10 cellular contexts compared by ENCODE assay signal in genomic region chr16:75320435-75320834, GRCh38.
DNase-seq lines count a peak whose midpoint lies in the region; ATAC-seq and TF ChIP-seq lines count a peak whose summit lies in the region.
"Had no signal": no experiment of that assay in that cellular context is flagged by ENCODE, and none has a peak within 500 bp of the region (broad histone marks: within the 10 kb centered on the region; RNA-seq: fewer than 3 reads in every experiment).

No MANE protein-coding gene starts in this region.

- H3K9ac ChIP-seq in SK-N-SH (peak overlapping the region; percentile 78), smooth muscle cell (ENCODE audit: low read depth) (peak overlapping the region; percentile 84)

- TF ChIP-seq CTCF in SK-N-SH (IDR thresholded peaks at IDR 0.05) (no peak), cardiac muscle cell (IDR thresholded peaks at IDR 0.05; ENCODE audit: low read depth, low read length) (no peak), smooth muscle cell (IDR thresholded peaks at IDR 0.05; ENCODE audit: borderline replicate concordance, insufficient read depth, poor library complexity, severe bottlenecking) (no peak)

- POLR2A ChIA-PET in SK-N-SH (lab: Yijun Ruan, JAX): no interaction called here

- no peaks in the 10 kb centered on the region for H3K9me3 Mint-ChIP-seq in activated T-cell treated with anti-CD3 and anti-CD28 coated beads, Interleukin-2, amount 50 U/mL, for 4 hours

- peaks cover 36% of the 10 kb centered on the region for H3K4me1 Mint-ChIP-seq in activated T-cell treated with anti-CD3 and anti-CD28 coated beads, Interleukin-2, amount 50 U/mL, for 4 hours (ENCODE audit: low read depth)

- H3K4me2 ChIP-seq in SK-N-SH: peak overlapping the region; percentile 77
- peak overlapping the region; percentile 82 for H3K4me2 ChIP-seq in smooth muscle cell

- no peak for TF ChIP-seq EP300 in SK-N-SH (IDR thresholded peaks at IDR 0.05; ENCODE audit: borderline replicate concordance in 1 of 2, low read depth in 1 of 2, low read length in 1 of 2)

- DNase-seq in SK-N-SH: no peak
- peak in 1 of 2 donors; percentile 71 for DNase-seq in cardiac muscle cell (ENCODE audit: low read depth in 1 of 2, low spot score in 1 of 2)
- no peak for DNase-seq in smooth muscle cell (lab: John Stamatoyannopoulos, UW; ENCODE audit: unreplicated experiment)
- no peak for DNase-seq in activated T-cell treated with anti-CD3 and anti-CD28 coated beads, Interleukin-2, amount 50 U/mL, for 4 hours
- no peak for DNase-seq in NK-92 (lab: John Stamatoyannopoulos, UW; ENCODE audit: unreplicated experiment)
- no peak for DNase-seq in NCI-H774 (lab: John Stamatoyannopoulos, UW)
- DNase-seq: NCI-H1436 treated with DMSO at 0.1 percent for 48 hours; stimulated activated CD4-positive, alpha-beta T cell treated with anti-CD3 and anti-CD28 coated beads, Interleukin-1b, Interleukin-23, amount 100 ng/mL, for 48 hours had no signal

- H3K9me2 ChIP-seq in SK-N-SH: no peaks in the 10 kb centered on the region

- H4K20me1 ChIP-seq in SK-N-SH (ENCODE audit: insufficient read depth) (no peaks in the 10 kb centered on the region), smooth muscle cell (ENCODE audit: low read depth) (no peaks in the 10 kb centered on the region)

- peak overlapping the region in 1 of 2 experiments; percentile 42; a peak in 2 of 4 replicates for H3K4me3 ChIP-seq in SK-N-SH (ENCODE audit: low read depth in 2 of 2, low read length in 1 of 2)
- H3K4me3 ChIP-seq in cardiac muscle cell: no peak overlapping the region
- no peak overlapping the region for H3K4me3 ChIP-seq in smooth muscle cell

- H3K36me3 ChIP-seq in SK-N-SH (replicated peaks in 1 of 2; ENCODE audit: control insufficient read depth in 1 of 2, insufficient read depth in 2 of 2, low read length in 1 of 2) (no peaks in the 10 kb centered on the region), cardiac muscle cell (no peaks in the 10 kb centered on the region), smooth muscle cell (ENCODE audit: low read depth) (no peaks in the 10 kb centered on the region)

- H3K79me2 ChIP-seq in SK-N-SH (ENCODE audit: insufficient read depth) (peaks cover 4% of the 10 kb centered on the region), smooth muscle cell (ENCODE audit: low read depth) (no peaks in the 10 kb centered on the region)

- H3F3A ChIP-seq in SK-N-SH (replicated peaks; ENCODE audit: insufficient read depth): peaks cover 42% of the 10 kb centered on the region
- H3F3A ChIP-seq in smooth muscle cell (ENCODE audit: low read depth): peaks cover 26% of the 10 kb centered on the region

- 56% methylated on average over 3 of the region's 3 CpGs for WGBS in SK-N-SH (ENCODE audit: low lambda C conversion rate)
- WGBS in smooth muscle cell (ENCODE audit: low lambda C conversion rate): 40% methylated on average over 3 of the region's 3 CpGs

- ATAC-seq in GM19324 (IDR thresholded peaks at IDR 0.05; ENCODE audit: low FRiP score, unreplicated experiment) (peak; percentile 22), GM21529 (IDR thresholded peaks at IDR 0.05; ENCODE audit: unreplicated experiment) (no peak)
- ATAC-seq in activated T-cell treated with anti-CD3 and anti-CD28 coated beads, Interleukin-2, amount 50 U/mL, for 4 hours: no peak

- H2AFZ ChIP-seq in SK-N-SH (ENCODE audit: low read depth) (peak overlapping the region; percentile 78; the same call in 1 of the 2 replicates), smooth muscle cell (ENCODE audit: low read depth) (peak overlapping the region; percentile 3)

- H3K27me3 ChIP-seq in SK-N-SH (ENCODE audit: insufficient read depth): no peaks in the 10 kb centered on the region
- no peaks in the 10 kb centered on the region for H3K27me3 ChIP-seq in cardiac muscle cell
- no peaks in the 10 kb centered on the region for H3K27me3 ChIP-seq in smooth muscle cell (ENCODE audit: low read depth)

- H3K4me3 Mint-ChIP-seq in activated T-cell treated with anti-CD3 and anti-CD28 coated beads, Interleukin-2, amount 50 U/mL, for 4 hours: no peak overlapping the region

- CTCF ChIA-PET in SK-N-SH (lab: Yijun Ruan, JAX): interaction anchor here (0.8 kb wide), 1 partner anchor 8 kb away, joined by 3 read pairs; no protein-coding TSS in a partner anchor

- H3K27ac ChIP-seq in SK-N-SH (ENCODE audit: low read depth in 2 of 2, low read length in 1 of 2) (peak overlapping the region; percentile 88 to 100), cardiac muscle cell (peak overlapping the region; percentile 42), smooth muscle cell (ENCODE audit: low read depth) (peak overlapping the region; percentile 98)

- peaks cover 16% of the 10 kb centered on the region for H3K36me3 Mint-ChIP-seq in activated T-cell treated with anti-CD3 and anti-CD28 coated beads, Interleukin-2, amount 50 U/mL, for 4 hours (ENCODE audit: insufficient read depth)

- H3K27me3 Mint-ChIP-seq in activated T-cell treated with anti-CD3 and anti-CD28 coated beads, Interleukin-2, amount 50 U/mL, for 4 hours (ENCODE audit: low read depth): no peaks in the 10 kb centered on the region

- TF ChIP-seq RAD21 in SK-N-SH (IDR thresholded peaks at IDR 0.05; ENCODE audit: low read length): no peak

- H3K4me1 ChIP-seq in SK-N-SH (ENCODE audit: control insufficient read depth in 1 of 2, insufficient read depth in 2 of 2, low read depth in 1 of 2, low read length in 1 of 2): peaks cover 10 to 20% of the 10 kb centered on the region in 2 experiments
- peaks cover 25% of the 10 kb centered on the region for H3K4me1 ChIP-seq in cardiac muscle cell (ENCODE audit: low read depth)
- peaks cover 37% of the 10 kb centered on the region for H3K4me1 ChIP-seq in smooth muscle cell (ENCODE audit: low read depth)

- no peaks in the 10 kb centered on the region for H3K9me3 ChIP-seq in SK-N-SH
- no peaks in the 10 kb centered on the region for H3K9me3 ChIP-seq in cardiac muscle cell (ENCODE audit: low read depth)
- H3K9me3 ChIP-seq in smooth muscle cell (replicated peaks; ENCODE audit: low read depth): no peaks in the 10 kb centered on the region

TF ChIP-seq in SK-N-SH, 30 proteins besides CTCF, POLR2A, EP300 and RAD21:
- no peak for TF ChIP-seq TEAD4 (IDR thresholded peaks at IDR 0.05; ENCODE audit: borderline replicate concordance, insufficient read depth)
- TF ChIP-seq MAX (IDR thresholded peaks at IDR 0.05; ENCODE audit: low read depth): no peak
- TF ChIP-seq, protein P1, sequence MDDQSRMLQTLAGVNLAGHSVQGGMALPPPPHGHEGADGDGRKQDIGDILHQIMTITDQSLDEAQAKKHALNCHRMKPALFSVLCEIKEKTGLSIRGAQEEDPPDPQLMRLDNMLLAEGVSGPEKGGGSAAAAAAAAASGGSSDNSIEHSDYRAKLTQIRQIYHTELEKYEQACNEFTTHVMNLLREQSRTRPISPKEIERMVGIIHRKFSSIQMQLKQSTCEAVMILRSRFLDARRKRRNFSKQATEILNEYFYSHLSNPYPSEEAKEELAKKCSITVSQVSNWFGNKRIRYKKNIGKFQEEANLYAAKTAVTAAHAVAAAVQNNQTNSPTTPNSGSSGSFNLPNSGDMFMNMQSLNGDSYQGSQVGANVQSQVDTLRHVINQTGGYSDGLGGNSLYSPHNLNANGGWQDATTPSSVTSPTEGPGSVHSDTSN (IDR thresholded peaks at IDR 0.05): peak; percentile 25; the same call in 1 of the 2 replicates
- TF ChIP-seq MEF2A (IDR thresholded peaks at IDR 0.05; ENCODE audit: borderline replicate concordance, low read depth): no peak
- TF ChIP-seq GATA2 (CRISPR knock-in tag; IDR thresholded peaks at IDR 0.05): no peak
TF ChIP-seq in SK-N-SH: peak in this region for 1.

Comparison
In these comparisons a context has a peak if more than half of its experiments do, and no peak if none do; other contexts are left out.
1. H3K27ac ChIP-seq: peak in every context shown above with its lines; median percentile 98 in smooth muscle cell; 94 in SK-N-SH; 42 in cardiac muscle cell.